ENCODE assay signal across 16 cellular contexts in the genomic region with DNA sequence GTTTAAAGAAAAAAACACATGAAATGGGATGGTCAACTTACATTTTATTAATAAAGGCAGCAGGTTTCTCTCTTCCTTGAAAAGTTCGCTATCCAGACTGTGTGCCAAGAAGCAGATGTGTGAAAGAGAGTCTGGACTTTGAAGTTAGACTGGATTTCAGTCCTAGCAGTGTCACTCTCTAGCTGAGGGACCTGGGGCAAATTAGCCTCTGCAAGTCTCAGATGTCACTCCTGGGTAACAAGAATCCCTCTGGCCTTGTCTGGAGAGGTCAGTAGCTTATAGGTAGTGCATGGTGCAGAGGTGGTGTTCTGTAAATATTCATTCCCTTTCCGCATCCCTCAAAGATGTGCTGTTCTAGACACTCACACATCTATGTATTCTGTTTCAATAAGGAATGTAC.
A peak's percentile ranks its signal among the peaks of the same experiment; 100 is the strongest.
DNase-seq lines count a peak whose midpoint lies in the region; ATAC-seq and TF ChIP-seq lines count a peak whose summit lies in the region.
"Had no signal": no experiment of that assay in that cellular context is flagged by ENCODE, and none has a peak within 500 bp of the region (broad histone marks: within the 10 kb centered on the region; RNA-seq: fewer than 3 reads in every experiment).

No MANE protein-coding gene starts in this region.

- CTCF ChIA-PET in CD8-positive, alpha-beta memory T cell (lab: Charles Lee), result no interaction called here

- ATAC-seq in left lobe of liver, result peak; percentile 66
- no peak for ATAC-seq in stimulated activated effector memory CD8-positive, alpha-beta T cell treated with anti-CD3 and anti-CD28 coated beads, Interleukin-12 subunit alpha, Interleukin-12 subunit beta, amount 100 ng/mL, for 72 hours
- ATAC-seq: CD8-positive, alpha-beta T cell had no signal

- peaks cover 34% of the 10 kb centered on the region for H3K36me3 Mint-ChIP-seq in nephron progenitor cell (ENCODE audit: low read depth)
- no peaks in the 10 kb centered on the region for H3K36me3 Mint-ChIP-seq in stimulated activated effector memory CD8-positive, alpha-beta T cell treated with anti-CD3 and anti-CD28 coated beads, Interleukin-12 subunit alpha, Interleukin-12 subunit beta, amount 100 ng/mL, for 72 hours
- no peaks in the 10 kb centered on the region for H3K36me3 Mint-ChIP-seq in CD8-positive, alpha-beta memory T cell
- H3K36me3 Mint-ChIP-seq: CD8-positive, alpha-beta T cell had no signal

- H3K4me1 ChIP-seq in CD8-positive, alpha-beta memory T cell (ENCODE audit: insufficient read depth, low read length), result no peaks in the 10 kb centered on the region

- peak overlapping the region; percentile 84 for H3K27ac Mint-ChIP-seq in nephron progenitor cell
- H3K27ac Mint-ChIP-seq in stimulated activated effector memory CD8-positive, alpha-beta T cell treated with anti-CD3 and anti-CD28 coated beads, Interleukin-12 subunit alpha, Interleukin-12 subunit beta, amount 100 ng/mL, for 72 hours, result no peak overlapping the region
- H3K27ac Mint-ChIP-seq in CD8-positive, alpha-beta memory T cell, result no peak overlapping the region
- H3K27ac Mint-ChIP-seq: B cell; CD8-positive, alpha-beta T cell had no signal

- peaks cover 82% of the 10 kb centered on the region for H3K4me1 Mint-ChIP-seq in nephron progenitor cell
- H3K4me1 Mint-ChIP-seq in stimulated activated effector memory CD8-positive, alpha-beta T cell treated with anti-CD3 and anti-CD28 coated beads, Interleukin-12 subunit alpha, Interleukin-12 subunit beta, amount 100 ng/mL, for 72 hours, result no peaks in the 10 kb centered on the region
- H3K4me1 Mint-ChIP-seq in CD8-positive, alpha-beta memory T cell, result no peaks in the 10 kb centered on the region
- H3K4me1 Mint-ChIP-seq: B cell had no signal

- H3K27me3 Mint-ChIP-seq in nephron progenitor cell (ENCODE audit: low read depth, poor library complexity), result no peaks in the 10 kb centered on the region
- peaks cover 6 to 33% of the 10 kb centered on the region in 2 donors for H3K27me3 Mint-ChIP-seq in CD8-positive, alpha-beta memory T cell

- H3K4me3 Mint-ChIP-seq in nephron progenitor cell, result no peak overlapping the region
- no peak overlapping the region for H3K4me3 Mint-ChIP-seq in stimulated activated effector memory CD8-positive, alpha-beta T cell treated with anti-CD3 and anti-CD28 coated beads, Interleukin-12 subunit alpha, Interleukin-12 subunit beta, amount 100 ng/mL, for 72 hours
- H3K4me3 Mint-ChIP-seq in CD8-positive, alpha-beta memory T cell, result no peak overlapping the region
- H3K4me3 Mint-ChIP-seq: B cell; CD8-positive, alpha-beta T cell had no signal

- no peaks in the 10 kb centered on the region for H3K9me3 Mint-ChIP-seq in nephron progenitor cell
- H3K9me3 Mint-ChIP-seq in stimulated activated effector memory CD8-positive, alpha-beta T cell treated with anti-CD3 and anti-CD28 coated beads, Interleukin-12 subunit alpha, Interleukin-12 subunit beta, amount 100 ng/mL, for 72 hours, result peaks cover under 1% of the 10 kb centered on the region
- peaks cover 0 to 4% (median 0%) of the 10 kb centered on the region in 5 donors for H3K9me3 Mint-ChIP-seq in CD8-positive, alpha-beta memory T cell
- H3K9me3 Mint-ChIP-seq: CD8-positive, alpha-beta T cell had no signal

- H3K36me3 ChIP-seq in CD8-positive, alpha-beta memory T cell (ENCODE audit: insufficient read depth, low read length), result no peaks in the 10 kb centered on the region
- H3K36me3 ChIP-seq: HAP-1 had no signal

- no peaks in the 10 kb centered on the region for H3K9me3 ChIP-seq in CD8-positive, alpha-beta memory T cell (ENCODE audit: low read length)
- H3K9me3 ChIP-seq: HAP-1 had no signal

- DNase-seq in ELF-1 (ENCODE audit: low read depth, low spot score) (peak; percentile 27), NCI-H69 (lab: John Stamatoyannopoulos, UW) (peak; percentile 38), left lobe of liver (ENCODE audit: low spot score) (no peak), nephron progenitor cell (no peak)
- no peak for DNase-seq in stimulated activated effector memory CD8-positive, alpha-beta T cell treated with anti-CD3 and anti-CD28 coated beads, Interleukin-12 subunit alpha, Interleukin-12 subunit beta, amount 100 ng/mL, for 72 hours (ENCODE audit: low spot score in 2 of 2)
- DNase-seq in CD8-positive, alpha-beta memory T cell, result no peak
- DNase-seq: CD8-positive, alpha-beta T cell; COR-L47; DMS153; DMS79; GF-D8; GM23248; KG1 had no signal

- TF ChIP-seq CTCF in nephron progenitor cell (IDR thresholded peaks at IDR 0.05), result no peak

- H3K4me3 ChIP-seq in CD8-positive, alpha-beta memory T cell (ENCODE audit: low read length), result no peak overlapping the region
- H3K4me3 ChIP-seq: BLaER1 treated with 17β-estradiol and CSF1 and Interleukin-3, amounts not matched to agents 10 nM and 100 nM; GM23248; HAP-1 had no signal

- H3K27me3 ChIP-seq in CD8-positive, alpha-beta memory T cell (ENCODE audit: insufficient read depth, low read length, poor library complexity, severe bottlenecking), result no peaks in the 10 kb centered on the region
- H3K27me3 ChIP-seq: BLaER1 treated with 17β-estradiol and CSF1 and Interleukin-3, amounts not matched to agents 10 nM and 100 nM had no signal

- no peak overlapping the region for H3K27ac ChIP-seq in CD8-positive, alpha-beta memory T cell (ENCODE audit: low read depth, low read length)
- H3K27ac ChIP-seq: BLaER1 treated with 17β-estradiol and CSF1 and Interleukin-3, amounts not matched to agents 10 nM and 100 nM; GM23248 had no signal

- POLR2A ChIA-PET in CD8-positive, alpha-beta memory T cell (lab: Charles Lee), result no interaction called here

Comparison
In these comparisons a context has a peak if more than half of its experiments do, and no peak if none do; other contexts are left out.
1. DNase-seq: peak in ELF-1 (single experiment) and NCI-H69 (single experiment); none in left lobe of liver (single experiment), nephron progenitor cell (single experiment), stimulated activated effector memory CD8-positive, alpha-beta T cell treated with anti-CD3 and anti-CD28 coated beads, Interleukin-12 subunit alpha, Interleukin-12 subunit beta, amount 100 ng/mL, for 72 hours (0 of 2) and CD8-positive, alpha-beta memory T cell (0 of 5).